In genomic region chr4:79170077-79170476, GRCh38 we compare ENCODE assay signal across 24 cellular contexts.
DNase-seq lines count a peak whose midpoint lies in the region; ATAC-seq and TF ChIP-seq lines count a peak whose summit lies in the region.
"Had no signal": no experiment of that assay in that cellular context is flagged by ENCODE, and none has a peak within 500 bp of the region (broad histone marks: within the 10 kb centered on the region; RNA-seq: fewer than 3 reads in every experiment).

No MANE protein-coding gene starts in this region.

- peak; percentile 52 for DNase-seq in GM12865 (ENCODE audit: low read depth)
- DNase-seq in NCI-H2081 (lab: John Stamatoyannopoulos, UW) = no peak
- DNase-seq in DMS 273 treated with DMSO at 0.1 percent for 48 hours (lab: John Stamatoyannopoulos, UW) = no peak
- no peak for DNase-seq in stimulated activated CD4-positive, alpha-beta T cell treated with anti-CD3 and anti-CD28 coated beads, Interleukin-4, amount 100 ng/mL, for 24 hours
- DNase-seq: ACHN; Caco-2; CD4-positive, alpha-beta T cell; DMS153; H7; NCI-H1092; NCI-H1436 treated with DMSO at 0.1 percent for 48 hours; NCI-H2029; NCI-H226; NCI-H510A treated with DMSO at 0.1 percent for 48 hours; NCI-H774; NK-92 treated with Interleukin-12 subunit alpha and Interleukin-12 subunit beta, amount 100 ng/mL, for 24 hours; SIG-M5; SK-N-SH; T-helper 2 cell had no signal

- H3K4me3 ChIP-seq in GM12865 (ENCODE audit: low read depth, low read length) = no peak overlapping the region
- H3K4me3 ChIP-seq: BLaER1 had no signal

- ATAC-seq in GM18870 (IDR thresholded peaks at IDR 0.05; ENCODE audit: unreplicated experiment) (peak; percentile 83), GM21360 (IDR thresholded peaks at IDR 0.05; ENCODE audit: unreplicated experiment) (peak; percentile 59), HG02885 (IDR thresholded peaks at IDR 0.05; ENCODE audit: poor library complexity, unreplicated experiment) (peak; percentile 41), GM21447 (IDR thresholded peaks at IDR 0.05; ENCODE audit: unreplicated experiment) (no peak)

- TF ChIP-seq CTCF in GM12865 (IDR thresholded peaks at IDR 0.05; ENCODE audit: insufficient read depth, low read depth, low read length, missing control alignments) = no peak
